Comparison of ENCODE assay signal across 18 cellular contexts in genomic region chr4:81166431-81166830, GRCh38. TPM values are rescaled to one million over a fixed set of nuclear protein-coding genes. Genes with fewer than 3 reads are reported as not detected.
DNase-seq lines count a peak whose midpoint lies in the region; ATAC-seq and TF ChIP-seq lines count a peak whose summit lies in the region.
"Had no signal": no experiment of that assay in that cellular context is flagged by ENCODE, and none has a peak within 500 bp of the region (broad histone marks: within the 10 kb centered on the region; RNA-seq: fewer than 3 reads in every experiment).

No MANE protein-coding gene starts in this region.

- H3K4me1 Mint-ChIP-seq in chondrocyte (ENCODE audit: low read depth) (no peaks in the 10 kb centered on the region), mesothelial cell of epicardium (no peaks in the 10 kb centered on the region)

- in situ Hi-C loops in astrocyte of the spinal cord (cut with HindIII; ENCODE audit: low sequenced_read_pairs): no loop called here

- DNase-seq in DMS 273 (lab: John Stamatoyannopoulos, UW; ENCODE audit: unreplicated experiment): peak; percentile 69
- peak; percentile 24 for DNase-seq in LHCN-M2 (ENCODE audit: low read depth)
- DNase-seq in astrocyte of the spinal cord (ENCODE audit: low read depth, low spot score): peak; percentile 39
- peak; percentile 72 for DNase-seq in iris pigment epithelial cell (ENCODE audit: low read depth)
- no peak for DNase-seq in chondrocyte (ENCODE audit: low spot score)
- DNase-seq in stimulated activated naive CD8-positive, alpha-beta T cell treated with anti-CD3 and anti-CD28 coated beads, Interleukin-15, Interleukin-2, amounts not matched to agents 100 U/mL and 50 U/mL, for 24 hours: no peak
- no peak for DNase-seq in mesothelial cell of epicardium (ENCODE audit: low spot score in 2 of 2, unreplicated experiment in 2 of 2)
- DNase-seq in NCI-H187 treated with DMSO at 0.1 percent for 48 hours (lab: John Stamatoyannopoulos, UW): no peak
- DNase-seq: activated CD4-positive, CD25-positive, alpha-beta regulatory T cell; Calu3; cortex of kidney; H9; heart right ventricle; kidney; MM.1S; T-helper 2 cell had no signal

- H3K36me3 Mint-ChIP-seq in chondrocyte (ENCODE audit: low read depth) (no peaks in the 10 kb centered on the region), mesothelial cell of epicardium (no peaks in the 10 kb centered on the region)

- no peaks in the 10 kb centered on the region for H3K9me3 Mint-ChIP-seq in chondrocyte (ENCODE audit: low read depth)
- H3K9me3 Mint-ChIP-seq in mesothelial cell of epicardium: no peaks in the 10 kb centered on the region
- H3K9me3 Mint-ChIP-seq: H9 had no signal

- H3K27me3 Mint-ChIP-seq in chondrocyte (ENCODE audit: low read depth): peaks cover 5% of the 10 kb centered on the region
- peaks cover 38% of the 10 kb centered on the region for H3K27me3 Mint-ChIP-seq in mesothelial cell of epicardium (ENCODE audit: low read depth)

- ATAC-seq in stimulated activated naive CD8-positive, alpha-beta T cell treated with anti-CD3 and anti-CD28 coated beads, Interleukin-15, Interleukin-2, amounts not matched to agents 100 U/mL and 50 U/mL, for 24 hours: no peak
- ATAC-seq: heart right ventricle, Right ventricle myocardium inferior had no signal

- TF ChIP-seq CTCF in astrocyte of the spinal cord (IDR thresholded peaks at IDR 0.05; ENCODE audit: low read depth, low read length) (no peak), chondrocyte (IDR thresholded peaks at IDR 0.05) (no peak), mesothelial cell of epicardium (IDR thresholded peaks at IDR 0.05; ENCODE audit: unreplicated experiment) (no peak)

- H3K27ac Mint-ChIP-seq in chondrocyte (ENCODE audit: unreplicated experiment) (no peak overlapping the region), mesothelial cell of epicardium (no peak overlapping the region)

- H3K4me3 ChIP-seq in astrocyte of the spinal cord (ENCODE audit: low read depth, low read length): no peak overlapping the region
- H3K4me3 ChIP-seq: heart right ventricle, right atrium auricular region had no signal

- H3K4me3 Mint-ChIP-seq in chondrocyte (ENCODE audit: unreplicated experiment) (no peak overlapping the region), mesothelial cell of epicardium (no peak overlapping the region)
- H3K4me3 Mint-ChIP-seq: H9 had no signal

RNA-seq across cellular contexts. Expression of gene PRKG2, which starts 48.6 kb away (rescaled TPM):
- total RNA-seq in LHCN-M2 (2014; rRNA removed) (0.06 TPM in 2 replicates), chondrocyte (not detected in 3 replicates), mesothelial cell of epicardium (0.83 to 1.6 TPM (median 0.90 TPM) in 3 replicates)
- 0.01 TPM for polyA plus RNA-seq in LHCN-M2 (2012)
- polyA plus RNA-seq: heart right ventricle had no signal

Comparison
In these comparisons a context has a peak if more than half of its experiments do, and no peak if none do; other contexts are left out.
1. DNase-seq: peak in DMS 273 (single experiment), LHCN-M2 (single experiment), astrocyte of the spinal cord (single experiment) and iris pigment epithelial cell (single experiment); none in chondrocyte (single experiment), stimulated activated naive CD8-positive, alpha-beta T cell treated with anti-CD3 and anti-CD28 coated beads, Interleukin-15, Interleukin-2, amounts not matched to agents 100 U/mL and 50 U/mL, for 24 hours (single experiment), mesothelial cell of epicardium (0 of 2) and NCI-H187 treated with DMSO at 0.1 percent for 48 hours (single experiment).